In the genomic region with DNA sequence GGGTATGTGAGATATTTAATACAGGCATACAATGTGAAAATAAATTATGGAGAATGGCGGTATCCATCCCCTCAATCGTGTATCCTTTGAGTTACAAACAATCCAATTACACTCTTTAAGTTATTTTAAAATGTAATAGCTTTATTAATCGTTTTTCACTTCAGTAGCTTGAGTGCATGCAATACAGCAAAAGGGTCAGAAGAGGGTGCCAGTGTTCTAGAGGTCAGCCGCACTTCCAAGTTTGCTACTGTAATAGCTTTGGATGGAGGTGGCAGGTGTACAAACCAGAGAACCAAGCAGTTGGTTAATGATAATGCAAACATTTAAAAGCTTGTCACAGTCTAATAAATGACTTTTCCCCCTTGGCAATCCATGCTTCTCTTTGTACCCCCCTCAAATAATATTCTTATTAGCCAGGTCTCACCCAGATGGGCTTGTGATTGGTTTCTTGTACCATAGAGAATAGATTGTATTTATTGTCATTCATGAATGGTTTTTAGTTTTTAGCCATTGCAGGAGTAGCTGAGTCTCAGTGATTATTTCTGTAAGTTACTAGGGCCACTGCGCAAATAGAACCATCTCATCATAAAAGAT, we compare ENCODE assay signal across 8 cellular contexts.
A peak's percentile ranks its signal among the peaks of the same experiment; 100 is the strongest.
DNase-seq lines count a peak whose midpoint lies in the region; ATAC-seq, FAIRE-seq and TF ChIP-seq lines count a peak whose summit lies in the region.

No MANE protein-coding gene starts in this region.

- H3K27me3 ChIP-seq in left lung, result no peaks in the 10 kb centered on the region

- H3K27ac ChIP-seq in A549, result no peak overlapping the region
- H3K27ac ChIP-seq in left lung, result no peak overlapping the region

- TF ChIP-seq RAD21 in A549 (conservative IDR thresholded peaks at IDR 0.05 in 1 of 2, IDR thresholded peaks at IDR 0.05 in 1 of 2), result peak; percentile 95 to 96

- H3K9me3 ChIP-seq in A549 (no peaks in the 10 kb centered on the region), left lung (no peaks in the 10 kb centered on the region)

- TF ChIP-seq EP300 in A549 (IDR thresholded peaks at IDR 0.05), result no peak

- DNase-seq in A549 (ENCODE audit: low read depth in 1 of 2, low spot score in 1 of 2) (peak; percentile 13 to 80), H54 (ENCODE audit: insufficient read length, low spot score) (no peak), NCI-H460 (ENCODE audit: extremely low read depth, low read depth) (peak; percentile 56), left lung (peak in 1 of 2 donors; percentile 50)
- DNase-seq in activated CD4-positive, alpha-beta T cell treated with anti-CD3 and anti-CD28 coated beads for 24 hours (ENCODE audit: low read depth in 2 of 2), result peak; percentile 56 to 62
- DNase-seq in stimulated activated CD4-positive, alpha-beta T cell treated with anti-CD3 and anti-CD28 coated beads, TNF-alpha, amount 100 ng/mL, for 1 hour (ENCODE audit: low read depth in 3 of 3, low spot score in 1 of 3), result peak; percentile 21 to 47 (median 45)

- no peak for TF ChIP-seq POLR2A in A549 (IDR thresholded peaks at IDR 0.05; ENCODE audit: low read length)
- TF ChIP-seq POLR2A in H54 (IDR thresholded peaks at IDR 0.05; ENCODE audit: low read depth, low read length), result no peak

- H3K4me3 ChIP-seq in A549 (no peak overlapping the region), left lung (no peak overlapping the region)

- POLR2A ChIA-PET in A549 (lab: Yijun Ruan, JAX), result interaction anchor here (1.5 kb wide), 2 partner anchors 465 to 470 kb away, joined by 4 to 12 read pairs; no protein-coding TSS in a partner anchor

- H3K36me3 ChIP-seq in left lung, result no peaks in the 10 kb centered on the region

- peak; percentile 64 to 75; a peak in 4 of 6 replicates for ATAC-seq in A549
- peak; percentile 91 for ATAC-seq in left lung
- no peak for ATAC-seq in GM21360 (IDR thresholded peaks at IDR 0.05; ENCODE audit: unreplicated experiment)

- intact Hi-C loops in left lung (cut with DNase I), result loop anchor here in 1 of 2 donors (5.0 kb wide), 1 partner anchor 464 kb away; no protein-coding TSS in a partner anchor

- peak; percentile 94 for TF ChIP-seq CTCF in A549 (IDR thresholded peaks at IDR 0.05)
- peak; percentile 83 to 85 for TF ChIP-seq CTCF in left lung (IDR thresholded peaks at IDR 0.05)

- H3K4me2 ChIP-seq in A549, result no peak overlapping the region

- H3K4me1 ChIP-seq in A549 (no peaks in the 10 kb centered on the region), left lung (no peaks in the 10 kb centered on the region)

- CTCF ChIA-PET in A549 (lab: Yijun Ruan, JAX), result interaction anchor here (0.5 to 4.2 kb wide), 110 partner anchors 9 to 836 kb away, joined by 3 to 198 read pairs (median 4); partner anchors contain the start of genes FBXL14 and WNT5B

- WGBS in A549 (ENCODE audit: missing lambda C conversion rate), result 20% methylated on average over 5 of the region's 5 CpGs

- peak; percentile 77 for FAIRE-seq in A549 (lab: Jason Lieb, UNC)
- FAIRE-seq in H54 (lab: Jason Lieb, UNC), result peak; percentile 93
- FAIRE-seq in colon (lab: Jason Lieb, UNC), result peak; percentile 10

TF ChIP-seq in A549, 52 proteins besides CTCF, POLR2A, EP300 and RAD21:
- TF ChIP-seq SMC3 (IDR thresholded peaks at IDR 0.05) (peak; percentile 89), KDM5A (IDR thresholded peaks at IDR 0.05) (no peak), FOSB (CRISPR knock-in tag; IDR thresholded peaks at IDR 0.05) (no peak), NR3C1 (IDR thresholded peaks at IDR 0.05) (no peak), ESRRA (IDR thresholded peaks at IDR 0.05; ENCODE audit: borderline replicate concordance, low read length) (no peak)
TF ChIP-seq in A549: peak in this region for 1.
